8 cellular contexts compared by ENCODE assay signal in the genomic region with DNA sequence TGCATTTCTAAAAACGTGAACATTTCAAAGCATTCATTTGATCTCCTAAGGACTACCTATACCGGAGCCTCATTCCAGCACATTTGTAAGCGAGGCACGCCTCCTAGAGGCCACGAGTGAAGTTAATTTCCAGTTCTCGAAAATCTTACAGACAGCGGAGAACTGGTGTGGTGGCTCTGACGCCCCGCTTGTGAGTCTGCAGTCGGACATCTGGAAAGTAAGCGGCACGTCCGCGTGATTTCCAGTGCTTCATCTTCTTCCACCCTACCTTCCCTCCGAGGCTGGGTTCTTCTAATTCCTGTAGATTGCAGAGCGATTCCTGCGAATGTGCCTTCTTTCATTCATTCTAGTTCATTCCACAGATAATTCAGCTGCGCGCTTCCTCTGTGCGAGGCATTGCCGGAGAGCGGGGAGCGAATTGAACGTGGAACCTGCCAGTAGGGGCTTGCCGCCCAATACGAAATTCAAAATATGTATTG.
A peak's percentile ranks its signal among the peaks of the same experiment; 100 is the strongest.
DNase-seq lines count a peak whose midpoint lies in the region; ATAC-seq and TF ChIP-seq lines count a peak whose summit lies in the region.

No MANE protein-coding gene starts in this region.

- peak; percentile 92 for ATAC-seq in GM19023 (IDR thresholded peaks at IDR 0.05; ENCODE audit: unreplicated experiment)
- ATAC-seq in HG03280 (IDR thresholded peaks at IDR 0.05; ENCODE audit: unreplicated experiment), result peak; percentile 86

- DNase-seq in AML-193 (lab: John Stamatoyannopoulos, UW), result peak; percentile 96
- DNase-seq in NCI-H446 (lab: John Stamatoyannopoulos, UW), result peak; percentile 91 to 95
- DNase-seq in activated CD4-positive, alpha-beta T cell treated with anti-CD3 and anti-CD28 coated beads for 24 hours (ENCODE audit: low read depth in 2 of 2), result peak; percentile 64 to 70
- peak; percentile 84 for DNase-seq in coronary artery (ENCODE audit: low spot score)
- peak; percentile 97 for DNase-seq in left kidney (ENCODE audit: low read depth, low spot score)
- DNase-seq in stimulated activated CD4-positive, alpha-beta T cell treated with anti-CD3 and anti-CD28 coated beads, Interleukin-2, amount 100 ng/mL, for 4 hours (ENCODE audit: low read depth), result peak; percentile 71

- peak; percentile 64 for TF ChIP-seq CTCF in coronary artery (IDR thresholded peaks at IDR 0.05)

- H3K27ac ChIP-seq in coronary artery, result peak overlapping the region; percentile 22 to 71

- H3K4me3 ChIP-seq in coronary artery, result peak overlapping the region; percentile 83

Comparison
In these comparisons a context has a peak if more than half of its experiments do, and no peak if none do; other contexts are left out.
1. Peak in every context shown above with its lines: DNase-seq, ATAC-seq, H3K4me3 ChIP-seq and H3K27ac ChIP-seq.